9 cellular contexts compared by ENCODE assay signal in genomic region chr3:129599607-129600006, GRCh38. TPM values are rescaled to one million over a fixed set of nuclear protein-coding genes. Genes with fewer than 3 reads are reported as not detected.
DNase-seq lines count a peak whose midpoint lies in the region; ATAC-seq and TF ChIP-seq lines count a peak whose summit lies in the region.
"Had no signal": no experiment of that assay in that cellular context is flagged by ENCODE, and none has a peak within 500 bp of the region (broad histone marks: within the 10 kb centered on the region; RNA-seq: fewer than 3 reads in every experiment).

No MANE protein-coding gene starts in this region.

- intact Hi-C loops in head of caudate nucleus (cut with DNase I): loop anchor here (10.0 kb wide), 1 partner anchor 95 kb away; no protein-coding TSS in a partner anchor
- intact Hi-C loops in gastrocnemius medialis (cut with DNase I; ENCODE audit: low total_unique reads): loop anchor here (5.0 kb wide), 1 partner anchor 97 kb away; no protein-coding TSS in a partner anchor

- in situ Hi-C loops in gastrocnemius medialis (cut with MboI; ENCODE audit: low sequenced_read_pairs in 4 of 4): no loop called here

- peak in 1 of 2 donors; percentile 11 for TF ChIP-seq POLR2A in gastrocnemius medialis (IDR thresholded peaks at IDR 0.05)

- H3K36me3 ChIP-seq in gastrocnemius medialis: no peaks in the 10 kb centered on the region

- ATAC-seq in gastrocnemius medialis (no peak), HG02870 (IDR thresholded peaks at IDR 0.05; ENCODE audit: unreplicated experiment) (no peak)

- H3K9me3 ChIP-seq in gastrocnemius medialis: no peaks in the 10 kb centered on the region

- no peak for TF ChIP-seq CTCF in gastrocnemius medialis (IDR thresholded peaks at IDR 0.05 in 4 of 5, conservative IDR thresholded peaks at IDR 0.05 in 1 of 5)

- DNase-seq in GF-D8 (lab: John Stamatoyannopoulos, UW) (peak; percentile 60), SKM-1 treated with dmso at 0.1 percent for 144 hours (lab: John Stamatoyannopoulos, UW; ENCODE audit: unreplicated experiment) (peak; percentile 85), head of caudate nucleus (peak in 28 of 42 donors; percentile 26 to 73 (median 54)), gastrocnemius medialis (peak in 1 of 2 donors; percentile 50), GM19240 (ENCODE audit: insufficient read length, low spot score) (no peak), T-helper 2 cell (no peak), dedifferentiated amniotic fluid mesenchymal stem cell (ENCODE audit: extremely low spot score) (no peak)

- H3K27ac ChIP-seq in gastrocnemius medialis: peak overlapping the region; percentile 68 to 86 (median 81)

- peak overlapping the region in 1 of 4 donors; percentile 8 for H3K4me3 ChIP-seq in gastrocnemius medialis

- H3K4me1 ChIP-seq in gastrocnemius medialis: peaks cover 67 to 76% of the 10 kb centered on the region in 2 donors
- H3K4me1 ChIP-seq: parathyroid adenoma had no signal

- H3K27me3 ChIP-seq in gastrocnemius medialis: peaks cover 0 to 4% (median 0%) of the 10 kb centered on the region in 3 donors

RNA-seq across cellular contexts. Expression of gene PLXND1, which starts 6.9 kb away (rescaled TPM):
- 10 to 100 TPM; 15.7 to 70.9 (median 19.9) TPM for total RNA-seq in gastrocnemius medialis

RNA-seq across cellular contexts. Expression of gene H1-8, which starts 56.6 kb away (rescaled TPM):
- not detected for total RNA-seq in gastrocnemius medialis

Comparison
In these comparisons a context has a peak if more than half of its experiments do, and no peak if none do; other contexts are left out.
1. DNase-seq: peak in GF-D8 (single experiment), SKM-1 treated with dmso at 0.1 percent for 144 hours (single experiment) and head of caudate nucleus (28 of 42); none in GM19240 (single experiment), T-helper 2 cell (0 of 5) and dedifferentiated amniotic fluid mesenchymal stem cell (single experiment).